In the genomic region with DNA sequence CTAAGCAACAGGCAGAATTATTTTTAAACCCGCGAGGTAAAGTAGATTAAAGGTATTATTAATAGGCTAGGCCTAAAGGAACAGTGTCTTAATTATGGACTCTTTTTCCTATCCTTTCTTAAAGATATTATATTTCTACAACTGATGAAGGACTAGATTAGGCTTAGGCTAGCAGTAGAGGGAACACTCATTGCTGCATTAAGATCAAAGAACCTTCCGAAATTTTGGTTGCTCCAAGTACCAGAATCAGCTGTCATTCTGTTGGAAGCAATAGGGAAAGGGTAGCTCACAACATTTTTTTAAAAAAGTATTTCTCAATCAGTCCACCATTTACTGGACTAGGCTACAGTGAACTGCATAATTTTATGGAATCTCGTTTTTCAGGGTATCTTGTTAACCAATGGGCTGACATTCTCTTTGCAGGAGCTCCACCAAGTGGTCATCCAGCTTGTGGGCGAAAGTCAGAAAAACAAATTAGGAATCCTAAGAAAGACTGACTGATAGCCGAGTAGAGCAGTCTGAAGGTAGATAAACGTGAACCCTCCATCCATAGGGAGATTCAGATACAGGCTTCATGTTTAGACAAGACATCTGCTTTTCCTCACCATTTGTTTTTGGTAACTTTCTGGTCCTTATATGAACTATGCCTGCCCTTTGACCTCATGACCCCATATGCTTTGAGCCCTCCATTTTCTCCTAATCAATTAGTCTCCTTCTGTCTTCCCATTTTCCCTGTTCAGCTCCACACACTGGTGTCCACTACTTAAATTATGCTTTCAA, we compare ENCODE assay signal across 8 cellular contexts.
A peak's percentile ranks its signal among the peaks of the same experiment; 100 is the strongest.
DNase-seq lines count a peak whose midpoint lies in the region; ATAC-seq and TF ChIP-seq lines count a peak whose summit lies in the region.

No MANE protein-coding gene starts in this region.

- no peak overlapping the region for H2AFZ ChIP-seq in neural cell (ENCODE audit: low read depth, low read length)

- H3K4me3 ChIP-seq in AG10803 (ENCODE audit: low read length): no peak overlapping the region
- no peak overlapping the region for H3K4me3 ChIP-seq in neural cell (ENCODE audit: low read length)

- no peak for TF ChIP-seq EP300 in neural cell (conservative IDR thresholded peaks at IDR 0.05; ENCODE audit: poor library complexity, severe bottlenecking)

- H3K36me3 Mint-ChIP-seq in activated CD4-positive, alpha-beta memory T cell treated with anti-CD3 and anti-CD28 coated beads, Interleukin-2, amount 10 ng/mL, durations not matched to agents 7 days and 5 days (ENCODE audit: low read depth): peaks cover 4% of the 10 kb centered on the region
- no peaks in the 10 kb centered on the region for H3K36me3 Mint-ChIP-seq in mesothelial cell of epicardium

- in situ Hi-C loops in GM13976 (cut with MboI; ENCODE audit: low sequenced_read_pairs, unreplicated experiment): loop anchor here (5.0 kb wide), 1 partner anchor 120 kb away; no protein-coding TSS in a partner anchor

- peak; percentile 78 for DNase-seq in AG10803 (ENCODE audit: low read depth)
- DNase-seq in GM13976 (ENCODE audit: low spot score): peak; percentile 39
- peak; percentile 58 for DNase-seq in NCI-H2196 (lab: John Stamatoyannopoulos, UW; ENCODE audit: unreplicated experiment)
- DNase-seq in activated CD4-positive, alpha-beta memory T cell treated with anti-CD3 and anti-CD28 coated beads, Interleukin-2, amount 10 ng/mL, durations not matched to agents 7 days and 5 days: peak; percentile 28
- peak; percentile 79 for DNase-seq in fibroblast of the conjunctiva (ENCODE audit: low read depth)
- no peak for DNase-seq in mesothelial cell of epicardium (ENCODE audit: low spot score in 2 of 2, unreplicated experiment in 2 of 2)

- H3K79me2 ChIP-seq in neural cell (replicated peaks; ENCODE audit: insufficient read depth, low read length): no peaks in the 10 kb centered on the region

- peaks cover 66% of the 10 kb centered on the region for H3K4me1 Mint-ChIP-seq in activated CD4-positive, alpha-beta memory T cell treated with anti-CD3 and anti-CD28 coated beads, Interleukin-2, amount 10 ng/mL, durations not matched to agents 7 days and 5 days
- H3K4me1 Mint-ChIP-seq in mesothelial cell of epicardium: peaks cover 20% of the 10 kb centered on the region

- no peaks in the 10 kb centered on the region for H3K27me3 ChIP-seq in neural cell (ENCODE audit: insufficient read depth, low read depth, low read length)

- peak; percentile 44 for ATAC-seq in HG02885 (IDR thresholded peaks at IDR 0.05; ENCODE audit: poor library complexity, unreplicated experiment)

- no peak overlapping the region for H3K4me2 ChIP-seq in neural cell (ENCODE audit: low read length)

- H3K36me3 ChIP-seq in neural cell (ENCODE audit: insufficient read depth, low read length): no peaks in the 10 kb centered on the region

- TF ChIP-seq CTCF in AG10803 (conservative IDR thresholded peaks at IDR 0.05; ENCODE audit: low read length): peak; percentile 94
- peak; percentile 55 for TF ChIP-seq CTCF in GM13976 (IDR thresholded peaks at IDR 0.05; ENCODE audit: borderline replicate concordance, control extremely low read depth, extremely low read depth, insufficient read depth, missing control alignments)
- TF ChIP-seq CTCF in neural cell (IDR thresholded peaks at IDR 0.05; ENCODE audit: poor library complexity, severe bottlenecking): peak; percentile 65
- TF ChIP-seq CTCF in mesothelial cell of epicardium (IDR thresholded peaks at IDR 0.05; ENCODE audit: unreplicated experiment): no peak

- POLR2A ChIA-PET in activated CD4-positive, alpha-beta memory T cell treated with anti-CD3 and anti-CD28 coated beads, Interleukin-2, amount 10 ng/mL, durations not matched to agents 7 days and 5 days (lab: Charles Lee): interaction anchor here (0.8 to 3.9 kb wide), 4 partner anchors 25 to 109 kb away, joined by 3 to 51 read pairs (median 4); partner anchors contain the start of gene CHD1

- no peaks in the 10 kb centered on the region for H3K27me3 Mint-ChIP-seq in activated CD4-positive, alpha-beta memory T cell treated with anti-CD3 and anti-CD28 coated beads, Interleukin-2, amount 10 ng/mL, durations not matched to agents 7 days and 5 days
- no peaks in the 10 kb centered on the region for H3K27me3 Mint-ChIP-seq in mesothelial cell of epicardium (ENCODE audit: low read depth)

- TF ChIP-seq RAD21 in neural cell (conservative IDR thresholded peaks at IDR 0.05): peak; percentile 70

- no peaks in the 10 kb centered on the region for H3K9me2 ChIP-seq in neural cell (ENCODE audit: insufficient read depth, low read length)

- H3K9me3 Mint-ChIP-seq in activated CD4-positive, alpha-beta memory T cell treated with anti-CD3 and anti-CD28 coated beads, Interleukin-2, amount 10 ng/mL, durations not matched to agents 7 days and 5 days: peaks cover 4% of the 10 kb centered on the region
- H3K9me3 Mint-ChIP-seq in mesothelial cell of epicardium: no peaks in the 10 kb centered on the region

- CTCF ChIA-PET in activated CD4-positive, alpha-beta memory T cell treated with anti-CD3 and anti-CD28 coated beads, Interleukin-2, amount 10 ng/mL, durations not matched to agents 7 days and 5 days (lab: Charles Lee): interaction anchor here (0.6 to 2.4 kb wide), 12 partner anchors 14 to 264 kb away, joined by 3 to 15 read pairs (median 4); no protein-coding TSS in a partner anchor

- peak overlapping the region; percentile 93 for H3K27ac Mint-ChIP-seq in activated CD4-positive, alpha-beta memory T cell treated with anti-CD3 and anti-CD28 coated beads, Interleukin-2, amount 10 ng/mL, durations not matched to agents 7 days and 5 days
- no peak overlapping the region for H3K27ac Mint-ChIP-seq in mesothelial cell of epicardium

- no peaks in the 10 kb centered on the region for H4K20me1 ChIP-seq in neural cell (ENCODE audit: insufficient read depth)

- no peak overlapping the region for H3K27ac ChIP-seq in neural cell (ENCODE audit: low read length)

- peak overlapping the region; percentile 76 for H3K4me3 Mint-ChIP-seq in activated CD4-positive, alpha-beta memory T cell treated with anti-CD3 and anti-CD28 coated beads, Interleukin-2, amount 10 ng/mL, durations not matched to agents 7 days and 5 days
- H3K4me3 Mint-ChIP-seq in mesothelial cell of epicardium: no peak overlapping the region

- no peaks in the 10 kb centered on the region for H3F3A ChIP-seq in neural cell (ENCODE audit: insufficient read depth, low read length, poor library complexity, severe bottlenecking)

- no peak overlapping the region for H3K9ac ChIP-seq in neural cell (ENCODE audit: low read length)

- H3K9me3 ChIP-seq in neural cell (ENCODE audit: low read length): no peaks in the 10 kb centered on the region

TF ChIP-seq in neural cell, 6 proteins besides CTCF, POLR2A, EP300 and RAD21:
- TF ChIP-seq POLR2AphosphoS5 (IDR thresholded peaks at IDR 0.05) (no peak), SMC3 (conservative IDR thresholded peaks at IDR 0.05; ENCODE audit: poor library complexity) (peak; percentile 64)

Comparison
In these comparisons a context has a peak if more than half of its experiments do, and no peak if none do; other contexts are left out.
1. DNase-seq: peak in AG10803 (single experiment), GM13976 (single experiment), NCI-H2196 (single experiment), activated CD4-positive, alpha-beta memory T cell treated with anti-CD3 and anti-CD28 coated beads, Interleukin-2, amount 10 ng/mL, durations not matched to agents 7 days and 5 days (single experiment) and fibroblast of the conjunctiva (single experiment); none in mesothelial cell of epicardium (0 of 2).